Comparison of ENCODE assay signal across 1 cellular context in genomic region chr4:185425600-185426352, GRCh38.
TF ChIP-seq lines count a peak whose summit lies in the region.

TSS of gene UFSP2 (minus strand) at chr4:185425964. CDS start at chr4:185425868, 96 bp downstream.

TF ChIP-seq in HepG2, 621 proteins besides CTCF, POLR2A, EP300 and RAD21 (continued from another document and continues in another):
- TF ChIP-seq PRDM10 (CRISPR knock-in tag; IDR thresholded peaks at IDR 0.05; ENCODE audit: low read depth) (peak; percentile 100), NFATC3 (CRISPR knock-in tag; IDR thresholded peaks at IDR 0.05) (0 out of 2 replicates have a peak, but pooled peaks have one; percentile 43), ZNF883 (CRISPR knock-in tag; IDR thresholded peaks at IDR 0.05; ENCODE audit: not compliant biosample characterization) (peak; percentile 76), NR2F2 (IDR thresholded peaks at IDR 0.05; ENCODE audit: borderline replicate concordance, low read depth) (peak; percentile 35; the same call in 1 of the 2 replicates), ZNF10 (CRISPR knock-in tag; IDR thresholded peaks at IDR 0.05; ENCODE audit: borderline replicate concordance, low read depth) (no peak), ZNF34 (CRISPR knock-in tag; IDR thresholded peaks at IDR 0.05; ENCODE audit: borderline replicate concordance) (peak; percentile 78), FOSL2 (CRISPR knock-in tag; IDR thresholded peaks at IDR 0.05) (peak; percentile 33), CREB1 (IDR thresholded peaks at IDR 0.05) (peak; percentile 100), CREB1 (CRISPR knock-in tag; IDR thresholded peaks at IDR 0.05) (peak; percentile 99), HES4 (CRISPR knock-in tag; IDR thresholded peaks at IDR 0.05; ENCODE audit: borderline replicate concordance) (no peak; the same call in 1 of the 2 replicates), AGO2 (optimal IDR thresholded peaks at IDR 0.05; ENCODE audit: low read depth, low read length) (peak; percentile 36), ZNF121 (CRISPR knock-in tag; IDR thresholded peaks at IDR 0.05) (no peak), SAFB2 (CRISPR knock-in tag; IDR thresholded peaks at IDR 0.05; ENCODE audit: borderline replicate concordance, low read depth) (peak; percentile 41; the same call in 1 of the 2 replicates), IRX3 (CRISPR knock-in tag; IDR thresholded peaks at IDR 0.05; ENCODE audit: borderline replicate concordance, low read depth) (no peak), ATF1 (CRISPR knock-in tag; IDR thresholded peaks at IDR 0.05) (peak; percentile 98), ZC3H13 (CRISPR knock-in tag; IDR thresholded peaks at IDR 0.05) (0 out of 2 replicates have a peak, but pooled peaks have one; percentile 51), TEF (CRISPR knock-in tag; IDR thresholded peaks at IDR 0.05) (no peak), JARID2 (CRISPR knock-in tag; IDR thresholded peaks at IDR 0.05; ENCODE audit: insufficient replicate concordance) (no peak), ZNF607 (CRISPR knock-in tag; IDR thresholded peaks at IDR 0.05; ENCODE audit: borderline replicate concordance) (peak; percentile 86; the same call in 1 of the 2 replicates), MIXL1 (CRISPR knock-in tag; IDR thresholded peaks at IDR 0.05) (no peak), SNAPC5 (CRISPR knock-in tag; IDR thresholded peaks at IDR 0.05; ENCODE audit: borderline replicate concordance) (no peak), NCOA2 (CRISPR knock-in tag; IDR thresholded peaks at IDR 0.05) (0 out of 2 replicates have a peak, but pooled peaks have one; percentile 10), MYNN (CRISPR knock-in tag; IDR thresholded peaks at IDR 0.05; ENCODE audit: low read depth) (no peak), ZSCAN31 (CRISPR knock-in tag; IDR thresholded peaks at IDR 0.05; ENCODE audit: low read depth) (peak; percentile 85), CCDC6 (CRISPR knock-in tag; IDR thresholded peaks at IDR 0.05) (peak; percentile 52; the same call in 1 of the 2 replicates), KAT7 (CRISPR knock-in tag; IDR thresholded peaks at IDR 0.05; ENCODE audit: borderline replicate concordance) (no peak; the same call in 1 of the 2 replicates), SP2 (CRISPR knock-in tag; IDR thresholded peaks at IDR 0.05) (no peak), ZNF225 (CRISPR knock-in tag; IDR thresholded peaks at IDR 0.05) (no peak; the same call in 1 of the 2 replicates), FOXO1 (CRISPR knock-in tag; IDR thresholded peaks at IDR 0.05) (peak; percentile 47; the same call in 1 of the 2 replicates), ATF4 (CRISPR knock-in tag; IDR thresholded peaks at IDR 0.05) (peak in 1 of 2 experiments; percentile 16; a peak in 1 of 4 replicates), YEATS4 (CRISPR knock-in tag; IDR thresholded peaks at IDR 0.05; ENCODE audit: borderline replicate concordance) (peak; percentile 74; the same call in 1 of the 2 replicates), HNF1B (CRISPR knock-in tag; IDR thresholded peaks at IDR 0.05) (peak; percentile 84), MBNL3 (CRISPR knock-in tag; conservative IDR thresholded peaks at IDR 0.05) (no peak), SRSF9 (IDR thresholded peaks at IDR 0.05; ENCODE audit: borderline replicate concordance, insufficient read depth, low read depth, low read length, poor library complexity, severe bottlenecking) (no peak), TFAP4 (IDR thresholded peaks at IDR 0.05; ENCODE audit: borderline replicate concordance, low read depth) (peak; percentile 98), ZNF296 (CRISPR knock-in tag; conservative IDR thresholded peaks at IDR 0.05) (no peak), ZSCAN22 (CRISPR knock-in tag; IDR thresholded peaks at IDR 0.05) (no peak), ZNF850 (CRISPR knock-in tag; conservative IDR thresholded peaks at IDR 0.05) (no peak), TOPORS (CRISPR knock-in tag; IDR thresholded peaks at IDR 0.05) (0 out of 2 replicates have a peak, but pooled peaks have one; percentile 68), GABPB1 (CRISPR knock-in tag; IDR thresholded peaks at IDR 0.05) (peak; percentile 89), ZMYM2 (CRISPR knock-in tag; IDR thresholded peaks at IDR 0.05) (no peak), ZNF841 (CRISPR knock-in tag; IDR thresholded peaks at IDR 0.05; ENCODE audit: borderline replicate concordance) (no peak), FOXK2 (IDR thresholded peaks at IDR 0.05) (peak; percentile 99), ZNF7 (CRISPR knock-in tag; IDR thresholded peaks at IDR 0.05) (no peak), PREB (CRISPR knock-in tag; IDR thresholded peaks at IDR 0.05) (no peak), RBFOX2 (IDR thresholded peaks at IDR 0.05; ENCODE audit: low read depth, low read length) (peak; percentile 84), MIER2 (CRISPR knock-in tag; IDR thresholded peaks at IDR 0.05) (no peak), CENPT (CRISPR knock-in tag; IDR thresholded peaks at IDR 0.05; ENCODE audit: low read depth) (no peak), PRPF4 (IDR thresholded peaks at IDR 0.05; ENCODE audit: low read depth, low read length, poor library complexity, severe bottlenecking) (no peak), CCAR2 (optimal IDR thresholded peaks at IDR 0.05; ENCODE audit: low read depth, low read length) (no peak), NKX3-1 (CRISPR knock-in tag; IDR thresholded peaks at IDR 0.05) (peak; percentile 21; the same call in 1 of the 2 replicates), SNAPC4 (CRISPR knock-in tag; IDR thresholded peaks at IDR 0.05) (0 out of 2 replicates have a peak, but pooled peaks have one; percentile 26), ZNF20 (CRISPR knock-in tag; IDR thresholded peaks at IDR 0.05) (no peak), TBX3 (IDR thresholded peaks at IDR 0.05; ENCODE audit: borderline replicate concordance) (peak; percentile 80), NFRKB (IDR thresholded peaks at IDR 0.05) (no peak), PHF20 (CRISPR knock-in tag; IDR thresholded peaks at IDR 0.05) (no peak; the same call in 1 of the 2 replicates), PBX3 (CRISPR knock-in tag; IDR thresholded peaks at IDR 0.05; ENCODE audit: borderline replicate concordance) (no peak), ZNF160 (CRISPR knock-in tag; IDR thresholded peaks at IDR 0.05) (peak; percentile 29; the same call in 1 of the 2 replicates), MTA1 (CRISPR knock-in tag; IDR thresholded peaks at IDR 0.05; ENCODE audit: borderline replicate concordance) (0 out of 2 replicates have a peak, but pooled peaks have one; percentile 34), HNRNPL (IDR thresholded peaks at IDR 0.05; ENCODE audit: low read depth, low read length) (no peak)
